1 cellular context compared by ENCODE assay signal in the genomic region with DNA sequence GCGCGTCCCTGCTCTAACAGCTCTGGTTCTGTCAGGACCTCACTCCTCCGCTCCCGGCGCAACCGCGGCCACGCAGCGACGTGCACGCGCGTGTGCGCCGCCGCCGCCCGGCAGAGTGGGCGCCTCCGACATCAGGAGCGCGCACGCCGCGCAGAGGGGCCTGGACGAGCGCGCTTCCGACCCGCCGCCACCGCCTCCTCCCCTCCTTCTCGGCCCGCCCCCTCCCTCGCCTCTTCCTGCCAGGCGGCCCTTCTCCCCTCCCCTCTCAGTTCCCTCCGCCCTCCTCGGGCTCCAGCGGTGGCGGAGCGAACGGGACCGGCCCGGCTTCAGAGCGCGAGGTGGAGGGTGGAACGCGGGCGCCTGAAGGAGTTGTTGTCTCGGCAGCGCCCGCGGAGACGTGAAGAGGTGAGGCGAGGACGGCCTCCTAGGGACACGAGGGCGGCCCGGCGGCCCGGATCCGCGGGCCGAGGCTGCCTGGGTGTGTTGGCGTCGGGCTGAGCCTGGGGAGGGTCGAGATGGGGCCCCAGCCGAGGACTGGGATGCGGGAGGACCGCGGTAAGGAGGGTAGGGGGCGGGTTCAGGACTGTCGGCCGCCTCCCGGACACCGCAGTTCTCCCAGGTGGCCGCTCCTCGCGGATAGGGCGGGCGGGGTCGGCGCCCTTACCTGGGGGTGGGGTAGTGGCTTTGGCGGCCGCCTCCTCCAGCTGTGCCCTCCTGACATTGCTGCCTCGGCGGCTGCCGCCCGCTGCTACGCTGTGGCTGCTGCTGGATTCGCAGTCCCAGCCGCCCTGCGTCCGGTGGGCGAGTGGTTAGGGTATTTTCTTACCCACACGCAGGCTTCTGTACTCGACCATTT.
TF ChIP-seq lines count a peak whose summit lies in the region.

RABGAP1L (plus strand) TSS at position 268 of the 856 bp plus-strand sequence.

TF ChIP-seq in K562, 482 proteins besides CTCF, POLR2A, EP300 and RAD21 (continued from another document and continues in another):
- TF ChIP-seq JUND (IDR thresholded peaks at IDR 0.05; ENCODE audit: borderline replicate concordance, low read depth, low read length) (peak; percentile 41; the same call in 1 of the 2 replicates), JUND (tag; IDR thresholded peaks at IDR 0.05; ENCODE audit: borderline replicate concordance, low read depth, low read length) (no peak; the same call in 2 of the 3 replicates), ETV6 (IDR thresholded peaks at IDR 0.05; ENCODE audit: borderline replicate concordance in 1 of 2, low read depth in 2 of 2, low read length in 1 of 2) (0 out of 4 replicates have a peak, but pooled peaks of 1 of the 2 experiments have one; percentile 8), ETV6 (CRISPR knock-in tag; IDR thresholded peaks at IDR 0.05; ENCODE audit: borderline replicate concordance) (no peak), SMARCB1 (IDR thresholded peaks at IDR 0.05; ENCODE audit: insufficient read length, low read depth) (no peak), ZNF121 (CRISPR knock-in tag; conservative IDR thresholded peaks at IDR 0.05) (no peak), OTX1 (CRISPR knock-in tag; IDR thresholded peaks at IDR 0.05) (peak; percentile 80; the same call in 1 of the 2 replicates), ZBTB7A (IDR thresholded peaks at IDR 0.05; ENCODE audit: borderline replicate concordance, control insufficient read depth, low read depth, low read length) (peak; percentile 91; the same call in 1 of the 2 replicates), ZNF511 (CRISPR knock-in tag; IDR thresholded peaks at IDR 0.05) (peak; percentile 93), ZNF766 (CRISPR knock-in tag; conservative IDR thresholded peaks at IDR 0.05) (peak; percentile 98), SRF (CRISPR knock-in tag; IDR thresholded peaks at IDR 0.05) (0 out of 4 replicates have a peak, but pooled peaks of 1 of the 2 experiments have one; percentile 2), ZNF316 (IDR thresholded peaks at IDR 0.05) (no peak), SMAD4 (CRISPR knock-in tag; conservative IDR thresholded peaks at IDR 0.05) (peak; percentile 95), GMEB1 (CRISPR knock-in tag; IDR thresholded peaks at IDR 0.05) (peak; percentile 96), ILF3 (IDR thresholded peaks at IDR 0.05; ENCODE audit: borderline replicate concordance) (no peak), NR2C2 (CRISPR knock-in tag; IDR thresholded peaks at IDR 0.05) (peak; percentile 50), NR2C2 (tag; IDR thresholded peaks at IDR 0.05) (peak; percentile 62), KDM1A (IDR thresholded peaks at IDR 0.05) (peak in 1 of 2 experiments; percentile 39; a peak in 1 of 4 replicates), RERE (CRISPR knock-in tag; IDR thresholded peaks at IDR 0.05; ENCODE audit: borderline replicate concordance) (0 out of 2 replicates have a peak, but pooled peaks have one; percentile 52), NFRKB (IDR thresholded peaks at IDR 0.05; ENCODE audit: low read depth) (peak; percentile 33; the same call in 1 of the 2 replicates), NCOR1 (IDR thresholded peaks at IDR 0.05) (no peak), ZBTB8A (IDR thresholded peaks at IDR 0.05; ENCODE audit: partially characterized antibody) (no peak), MAZ (CRISPR knock-in tag; conservative IDR thresholded peaks at IDR 0.05 in 1 of 2, IDR thresholded peaks at IDR 0.05 in 1 of 2) (peak; percentile 99), SMARCA4 (IDR thresholded peaks at IDR 0.05) (no peak), NR4A1 (CRISPR knock-in tag; IDR thresholded peaks at IDR 0.05) (0 out of 2 replicates have a peak, but pooled peaks have one; percentile 75), NR4A1 (tag; IDR thresholded peaks at IDR 0.05) (peak; percentile 85; the same call in 1 of the 2 replicates), NKRF (IDR thresholded peaks at IDR 0.05; ENCODE audit: borderline replicate concordance) (peak; percentile 81), SP2 (IDR thresholded peaks at IDR 0.05; ENCODE audit: extremely low read depth, low read depth, low read length, poor library complexity, severe bottlenecking) (no peak), NR2F6 (CRISPR knock-in tag; IDR thresholded peaks at IDR 0.05) (0 out of 2 replicates have a peak, but pooled peaks have one; percentile 47), DPF2 (IDR thresholded peaks at IDR 0.05) (no peak), HCFC1 (IDR thresholded peaks at IDR 0.05; ENCODE audit: low read depth, low read length) (peak; percentile 52)
- TF ChIP-seq, protein P1, sequence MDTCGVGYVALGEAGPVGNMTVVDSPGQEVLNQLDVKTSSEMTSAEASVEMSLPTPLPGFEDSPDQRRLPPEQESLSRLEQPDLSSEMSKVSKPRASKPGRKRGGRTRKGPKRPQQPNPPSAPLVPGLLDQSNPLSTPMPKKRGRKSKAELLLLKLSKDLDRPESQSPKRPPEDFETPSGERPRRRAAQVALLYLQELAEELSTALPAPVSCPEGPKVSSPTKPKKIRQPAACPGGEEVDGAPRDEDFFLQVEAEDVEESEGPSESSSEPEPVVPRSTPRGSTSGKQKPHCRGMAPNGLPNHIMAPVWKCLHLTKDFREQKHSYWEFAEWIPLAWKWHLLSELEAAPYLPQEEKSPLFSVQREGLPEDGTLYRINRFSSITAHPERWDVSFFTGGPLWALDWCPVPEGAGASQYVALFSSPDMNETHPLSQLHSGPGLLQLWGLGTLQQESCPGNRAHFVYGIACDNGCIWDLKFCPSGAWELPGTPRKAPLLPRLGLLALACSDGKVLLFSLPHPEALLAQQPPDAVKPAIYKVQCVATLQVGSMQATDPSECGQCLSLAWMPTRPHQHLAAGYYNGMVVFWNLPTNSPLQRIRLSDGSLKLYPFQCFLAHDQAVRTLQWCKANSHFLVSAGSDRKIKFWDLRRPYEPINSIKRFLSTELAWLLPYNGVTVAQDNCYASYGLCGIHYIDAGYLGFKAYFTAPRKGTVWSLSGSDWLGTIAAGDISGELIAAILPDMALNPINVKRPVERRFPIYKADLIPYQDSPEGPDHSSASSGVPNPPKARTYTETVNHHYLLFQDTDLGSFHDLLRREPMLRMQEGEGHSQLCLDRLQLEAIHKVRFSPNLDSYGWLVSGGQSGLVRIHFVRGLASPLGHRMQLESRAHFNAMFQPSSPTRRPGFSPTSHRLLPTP (IDR thresholded peaks at IDR 0.05; ENCODE audit: borderline replicate concordance, extremely low read depth, insufficient read length) = no peak
- TF ChIP-seq, protein P2, sequence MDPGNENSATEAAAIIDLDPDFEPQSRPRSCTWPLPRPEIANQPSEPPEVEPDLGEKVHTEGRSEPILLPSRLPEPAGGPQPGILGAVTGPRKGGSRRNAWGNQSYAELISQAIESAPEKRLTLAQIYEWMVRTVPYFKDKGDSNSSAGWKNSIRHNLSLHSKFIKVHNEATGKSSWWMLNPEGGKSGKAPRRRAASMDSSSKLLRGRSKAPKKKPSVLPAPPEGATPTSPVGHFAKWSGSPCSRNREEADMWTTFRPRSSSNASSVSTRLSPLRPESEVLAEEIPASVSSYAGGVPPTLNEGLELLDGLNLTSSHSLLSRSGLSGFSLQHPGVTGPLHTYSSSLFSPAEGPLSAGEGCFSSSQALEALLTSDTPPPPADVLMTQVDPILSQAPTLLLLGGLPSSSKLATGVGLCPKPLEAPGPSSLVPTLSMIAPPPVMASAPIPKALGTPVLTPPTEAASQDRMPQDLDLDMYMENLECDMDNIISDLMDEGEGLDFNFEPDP (CRISPR knock-in tag; IDR thresholded peaks at IDR 0.05) = peak; percentile 73; the same call in 1 of the 2 replicates
- TF ChIP-seq, protein P3, sequence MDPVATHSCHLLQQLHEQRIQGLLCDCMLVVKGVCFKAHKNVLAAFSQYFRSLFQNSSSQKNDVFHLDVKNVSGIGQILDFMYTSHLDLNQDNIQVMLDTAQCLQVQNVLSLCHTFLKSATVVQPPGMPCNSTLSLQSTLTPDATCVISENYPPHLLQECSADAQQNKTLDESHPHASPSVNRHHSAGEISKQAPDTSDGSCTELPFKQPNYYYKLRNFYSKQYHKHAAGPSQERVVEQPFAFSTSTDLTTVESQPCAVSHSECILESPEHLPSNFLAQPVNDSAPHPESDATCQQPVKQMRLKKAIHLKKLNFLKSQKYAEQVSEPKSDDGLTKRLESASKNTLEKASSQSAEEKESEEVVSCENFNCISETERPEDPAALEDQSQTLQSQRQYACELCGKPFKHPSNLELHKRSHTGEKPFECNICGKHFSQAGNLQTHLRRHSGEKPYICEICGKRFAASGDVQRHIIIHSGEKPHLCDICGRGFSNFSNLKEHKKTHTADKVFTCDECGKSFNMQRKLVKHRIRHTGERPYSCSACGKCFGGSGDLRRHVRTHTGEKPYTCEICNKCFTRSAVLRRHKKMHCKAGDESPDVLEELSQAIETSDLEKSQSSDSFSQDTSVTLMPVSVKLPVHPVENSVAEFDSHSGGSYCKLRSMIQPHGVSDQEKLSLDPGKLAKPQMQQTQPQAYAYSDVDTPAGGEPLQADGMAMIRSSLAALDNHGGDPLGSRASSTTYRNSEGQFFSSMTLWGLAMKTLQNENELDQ (CRISPR knock-in tag; IDR thresholded peaks at IDR 0.05; ENCODE audit: borderline replicate concordance) = 0 out of 2 replicates have a peak, but pooled peaks have one; percentile 69
- TF ChIP-seq, protein P4, sequence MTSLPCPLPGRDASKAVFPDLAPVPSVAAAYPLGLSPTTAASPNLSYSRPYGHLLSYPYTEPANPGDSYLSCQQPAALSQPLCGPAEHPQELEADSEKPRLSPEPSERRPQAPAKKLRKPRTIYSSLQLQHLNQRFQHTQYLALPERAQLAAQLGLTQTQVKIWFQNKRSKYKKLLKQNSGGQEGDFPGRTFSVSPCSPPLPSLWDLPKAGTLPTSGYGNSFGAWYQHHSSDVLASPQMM (CRISPR knock-in tag; IDR thresholded peaks at IDR 0.05) = no peak
